8 cellular contexts compared by ENCODE assay signal in the genomic region with DNA sequence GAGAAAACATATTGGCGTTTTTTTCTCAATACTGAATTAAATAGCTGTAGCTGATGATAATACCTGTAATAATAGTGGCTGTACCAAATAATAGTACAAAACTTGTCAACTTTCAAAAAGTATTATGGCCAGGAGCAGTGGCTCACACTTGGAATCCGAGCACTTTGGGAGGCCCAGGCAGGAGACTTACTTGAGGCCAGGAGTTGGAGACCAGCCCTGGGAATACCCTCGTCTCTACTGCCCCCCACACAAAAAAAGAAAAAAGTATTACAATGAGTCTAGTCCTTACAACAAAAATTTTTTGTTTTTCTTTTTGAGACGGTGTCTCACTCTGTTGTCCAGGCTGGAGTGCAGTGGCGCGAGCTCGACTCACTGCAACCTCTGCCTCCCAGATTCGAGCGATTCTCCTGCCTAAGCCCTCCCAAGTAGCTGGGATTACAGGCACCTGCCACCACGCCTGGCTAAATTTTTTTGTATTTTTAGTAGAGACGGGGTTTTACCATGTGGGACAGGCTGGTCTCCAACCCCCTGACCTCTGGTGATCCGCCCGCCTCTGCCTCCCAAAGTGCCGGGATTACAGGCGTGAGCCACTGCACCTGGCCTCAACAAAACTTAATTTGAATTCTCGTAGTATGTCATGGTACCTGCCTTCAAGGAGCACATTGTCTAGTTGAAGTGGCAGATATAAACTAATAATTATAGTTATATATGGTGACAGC. TPM values are rescaled to one million over a fixed set of nuclear protein-coding genes. Genes with fewer than 3 reads are reported as not detected.
DNase-seq lines count a peak whose midpoint lies in the region; ATAC-seq and TF ChIP-seq lines count a peak whose summit lies in the region.

No MANE protein-coding gene starts in this region.

- ATAC-seq in left cardiac atrium (no peak), memory B cell (ENCODE audit: low read depth) (no peak), mucosa of descending colon (no peak)

- H3K36me3 Mint-ChIP-seq in memory B cell = peaks cover 21% of the 10 kb centered on the region

- H3K27ac ChIP-seq in left ventricle myocardium inferior (replicated peaks) (peak overlapping the region; percentile 100), ascending aorta (no peak overlapping the region), vagina (peak overlapping the region; percentile 100)

- no peak for TF ChIP-seq CTCF in left ventricle myocardium inferior (IDR thresholded peaks at IDR 0.05; ENCODE audit: borderline replicate concordance)
- TF ChIP-seq CTCF in ascending aorta (IDR thresholded peaks at IDR 0.05) = no peak
- TF ChIP-seq CTCF in vagina (IDR thresholded peaks at IDR 0.05) = no peak
- no peak for TF ChIP-seq CTCF in mucosa of descending colon (IDR thresholded peaks at IDR 0.05)

- H3K4me3 Mint-ChIP-seq in memory B cell = peak overlapping the region; percentile 96

- H3K9me3 ChIP-seq in left ventricle myocardium inferior (replicated peaks) (no peaks in the 10 kb centered on the region), ascending aorta (no peaks in the 10 kb centered on the region), vagina (no peaks in the 10 kb centered on the region), mucosa of descending colon (no peaks in the 10 kb centered on the region)

- no peak for TF ChIP-seq POLR2A in vagina (IDR thresholded peaks at IDR 0.05)

- H3K4me1 Mint-ChIP-seq in memory B cell = peaks cover 29% of the 10 kb centered on the region

- H3K27me3 ChIP-seq in left ventricle myocardium inferior (ENCODE audit: low read depth) (no peaks in the 10 kb centered on the region), ascending aorta (no peaks in the 10 kb centered on the region), vagina (no peaks in the 10 kb centered on the region)

- peaks cover 81% of the 10 kb centered on the region for H3K4me1 ChIP-seq in left ventricle myocardium inferior
- peaks cover 14 to 35% of the 10 kb centered on the region in 2 donors for H3K4me1 ChIP-seq in ascending aorta
- H3K4me1 ChIP-seq in vagina = peaks cover 62% of the 10 kb centered on the region
- peaks cover 39% of the 10 kb centered on the region for H3K4me1 ChIP-seq in mucosa of descending colon (ENCODE audit: low read depth)

- peak overlapping the region; percentile 80 for H3K4me3 ChIP-seq in left ventricle myocardium inferior
- peak overlapping the region; percentile 79 to 100 for H3K4me3 ChIP-seq in ascending aorta
- peak overlapping the region; percentile 84 to 89 for H3K4me3 ChIP-seq in vagina
- no peak overlapping the region for H3K4me3 ChIP-seq in mucosa of descending colon

- peak overlapping the region; percentile 97 for H3K27ac Mint-ChIP-seq in memory B cell

- H3K27me3 Mint-ChIP-seq in memory B cell = no peaks in the 10 kb centered on the region

- H3K9me3 Mint-ChIP-seq in memory B cell = no peaks in the 10 kb centered on the region

- H3K36me3 ChIP-seq in left ventricle myocardium inferior (peaks cover 54% of the 10 kb centered on the region), ascending aorta (peaks cover 24% of the 10 kb centered on the region in 2 donors), vagina (peaks cover 0 to 31% of the 10 kb centered on the region in 2 donors), mucosa of descending colon (ENCODE audit: low read depth) (peaks cover 10% of the 10 kb centered on the region)

- DNase-seq in left ventricle myocardium inferior (no peak), left cardiac atrium (no peak), ascending aorta (ENCODE audit: low spot score in 2 of 2) (peak in 1 of 2 donors; percentile 51), memory B cell (ENCODE audit: low spot score in 2 of 2) (no peak), vagina (ENCODE audit: extremely low spot score in 2 of 2) (no peak), mucosa of descending colon (no peak), HK-2 (ENCODE audit: unreplicated experiment) (no peak), HCEC 1CT (no peak)

- intact Hi-C loops in left ventricle myocardium inferior (cut with micrococcal nuclease) (no loop called here), left cardiac atrium (cut with DNase I) (no loop called here), ascending aorta (cut with DNase I) (loop anchor here (5.0 kb wide), 1 partner anchor 100 kb away; no protein-coding TSS in a partner anchor), vagina (cut with DNase I) (no loop called here), mucosa of descending colon (cut with DNase I, micrococcal nuclease) (no loop called here)

RNA-seq across cellular contexts. Expression of a gene that starts 1.4 kb away (rescaled TPM):
- 96.6 TPM for total RNA-seq in left ventricle myocardium inferior
- total RNA-seq in left cardiac atrium = 100 to 1,000 TPM in 1 of 2 donors, 10 to 100 TPM in 1; 95.8 to 108 TPM
- total RNA-seq in ascending aorta = 45.4 TPM
- 80.3 TPM for total RNA-seq in vagina
- total RNA-seq in mucosa of descending colon = 100 to 1,000 TPM; 120 to 156 (median 136) TPM

RNA-seq across cellular contexts. Expression of a gene that starts 2.1 kb away (rescaled TPM):
- 32.4 TPM for total RNA-seq in left ventricle myocardium inferior
- total RNA-seq in left cardiac atrium = 10 to 100 TPM; 26.2 to 32.7 TPM
- 3.0 TPM for total RNA-seq in ascending aorta
- total RNA-seq in vagina = 17.4 TPM
- 10 to 100 TPM; 40.4 to 45.4 (median 40.9) TPM for total RNA-seq in mucosa of descending colon

RNA-seq across cellular contexts. Expression of a gene that starts 50.2 kb away (rescaled TPM):
- total RNA-seq in left ventricle myocardium inferior = 16.2 TPM
- 10 to 100 TPM; 14.5 to 15.8 TPM for total RNA-seq in left cardiac atrium
- 87.3 TPM for total RNA-seq in ascending aorta
- total RNA-seq in vagina = 13.0 TPM
- total RNA-seq in mucosa of descending colon = 10 to 100 TPM; 14.3 to 19.2 (median 14.6) TPM

Comparison
In these comparisons a context has a peak if more than half of its experiments do, and no peak if none do; other contexts are left out.
1. H3K27ac ChIP-seq: peak in left ventricle myocardium inferior (single experiment) and vagina (single experiment); none in ascending aorta (0 of 2).